ENCODE assay signal across 1 cellular context in genomic region chr6:2244261-2245102, GRCh38.
TF ChIP-seq lines count a peak whose summit lies in the region.

No MANE protein-coding gene starts in this region.

TF ChIP-seq in HepG2, 621 proteins besides CTCF, POLR2A, EP300 and RAD21 (continued from another document):
- TF ChIP-seq ZNF407 (CRISPR knock-in tag; IDR thresholded peaks at IDR 0.05; ENCODE audit: not compliant biosample characterization): peak; percentile 48
- TF ChIP-seq ZNF280D (CRISPR knock-in tag; IDR thresholded peaks at IDR 0.05): 0 out of 2 replicates have a peak, but pooled peaks have one; percentile 37
- no peak for TF ChIP-seq ZNF839 (CRISPR knock-in tag; IDR thresholded peaks at IDR 0.05; ENCODE audit: borderline replicate concordance)
- peak; percentile 41; the same call in 1 of the 2 replicates for TF ChIP-seq ZNF230 (CRISPR knock-in tag; IDR thresholded peaks at IDR 0.05)
- no peak for TF ChIP-seq ZBTB46 (CRISPR knock-in tag; IDR thresholded peaks at IDR 0.05; ENCODE audit: borderline replicate concordance)
- peak; percentile 51; the same call in 1 of the 2 replicates for TF ChIP-seq KDM5A (IDR thresholded peaks at IDR 0.05; ENCODE audit: borderline replicate concordance, low read length)
- TF ChIP-seq CEBPB (IDR thresholded peaks at IDR 0.05; ENCODE audit: borderline replicate concordance, low read depth, low read length): no peak
- TF ChIP-seq, protein P1, sequence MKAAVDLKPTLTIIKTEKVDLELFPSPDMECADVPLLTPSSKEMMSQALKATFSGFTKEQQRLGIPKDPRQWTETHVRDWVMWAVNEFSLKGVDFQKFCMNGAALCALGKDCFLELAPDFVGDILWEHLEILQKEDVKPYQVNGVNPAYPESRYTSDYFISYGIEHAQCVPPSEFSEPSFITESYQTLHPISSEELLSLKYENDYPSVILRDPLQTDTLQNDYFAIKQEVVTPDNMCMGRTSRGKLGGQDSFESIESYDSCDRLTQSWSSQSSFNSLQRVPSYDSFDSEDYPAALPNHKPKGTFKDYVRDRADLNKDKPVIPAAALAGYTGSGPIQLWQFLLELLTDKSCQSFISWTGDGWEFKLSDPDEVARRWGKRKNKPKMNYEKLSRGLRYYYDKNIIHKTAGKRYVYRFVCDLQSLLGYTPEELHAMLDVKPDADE (CRISPR knock-in tag; IDR thresholded peaks at IDR 0.05): 0 out of 2 replicates have a peak, but pooled peaks have one; percentile 55
- TF ChIP-seq ZNF770 (CRISPR knock-in tag; IDR thresholded peaks at IDR 0.05): no peak
- TF ChIP-seq, protein P2, sequence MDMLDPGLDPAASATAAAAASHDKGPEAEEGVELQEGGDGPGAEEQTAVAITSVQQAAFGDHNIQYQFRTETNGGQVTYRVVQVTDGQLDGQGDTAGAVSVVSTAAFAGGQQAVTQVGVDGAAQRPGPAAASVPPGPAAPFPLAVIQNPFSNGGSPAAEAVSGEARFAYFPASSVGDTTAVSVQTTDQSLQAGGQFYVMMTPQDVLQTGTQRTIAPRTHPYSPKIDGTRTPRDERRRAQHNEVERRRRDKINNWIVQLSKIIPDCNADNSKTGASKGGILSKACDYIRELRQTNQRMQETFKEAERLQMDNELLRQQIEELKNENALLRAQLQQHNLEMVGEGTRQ (IDR thresholded peaks at IDR 0.05; ENCODE audit: low read depth, low read length): no peak
- TF ChIP-seq, protein P2 (CRISPR knock-in tag; IDR thresholded peaks at IDR 0.05; ENCODE audit: borderline replicate concordance): no peak
- TF ChIP-seq GFI1 (CRISPR knock-in tag; IDR thresholded peaks at IDR 0.05; ENCODE audit: borderline replicate concordance): 0 out of 2 replicates have a peak, but pooled peaks have one; percentile 40
- peak; percentile 5; the same call in 1 of the 2 replicates for TF ChIP-seq REPIN1 (CRISPR knock-in tag; IDR thresholded peaks at IDR 0.05; ENCODE audit: borderline replicate concordance, low read depth)
- peak; percentile 19; the same call in 1 of the 2 replicates for TF ChIP-seq IKZF5 (CRISPR knock-in tag; IDR thresholded peaks at IDR 0.05)
- peak; percentile 21; the same call in 1 of the 2 replicates for TF ChIP-seq ZNF430 (CRISPR knock-in tag; IDR thresholded peaks at IDR 0.05)
